18 cellular contexts compared by ENCODE assay signal in genomic region chr4:187171731-187172339, GRCh38.
DNase-seq lines count a peak whose midpoint lies in the region; ATAC-seq and TF ChIP-seq lines count a peak whose summit lies in the region.
"Had no signal": no experiment of that assay in that cellular context is flagged by ENCODE, and none has a peak within 500 bp of the region (broad histone marks: within the 10 kb centered on the region; RNA-seq: fewer than 3 reads in every experiment).

No MANE protein-coding gene starts in this region.

- no peaks in the 10 kb centered on the region for H4K20me1 ChIP-seq in GM23248 (ENCODE audit: insufficient read depth)

- H3K4me2 ChIP-seq in GM23248 (ENCODE audit: unreplicated experiment) = peak overlapping the region; percentile 70

- H3F3A ChIP-seq in GM23248 (ENCODE audit: insufficient read depth) = peaks cover 11% of the 10 kb centered on the region; the same call in 1 of the 2 replicates

- in situ Hi-C loops in GM23248 (cut with MboI) = no loop called here

- H3K27ac ChIP-seq in GM23248 = peak overlapping the region; percentile 83
- H3K27ac ChIP-seq: upper lobe of right lung had no signal

- WGBS in GM23248 (ENCODE audit: low coverage in 1 of 2, low lambda C conversion rate in 2 of 2, missing lambda C conversion rate in 2 of 2), 2 experiments = 32 to 35% methylated on average over 11 of the region's 11 CpGs

- CTCF ChIA-PET in AG04449 (lab: Yijun Ruan, JAX) = interaction anchor here (1.1 kb wide), 1 partner anchor 15 kb away, joined by 3 read pairs; no protein-coding TSS in a partner anchor

- H3K36me3 ChIP-seq in GM23248 (ENCODE audit: low read depth) = no peaks in the 10 kb centered on the region
- H3K36me3 ChIP-seq: upper lobe of right lung had no signal

- peak overlapping the region; percentile 70 for H3K9ac ChIP-seq in GM23248

- peak; percentile 59 for DNase-seq in AG04449 (ENCODE audit: low read depth, low spot score)
- DNase-seq in GM23248 = peak; percentile 76
- DNase-seq in astrocyte of the hippocampus (ENCODE audit: low read depth, low spot score) = peak; percentile 15
- peak; percentile 5 for DNase-seq in foreskin melanocyte
- DNase-seq in epidermal melanocyte (ENCODE audit: insufficient read length, low spot score) = no peak
- no peak for DNase-seq in superior temporal gyrus (ENCODE audit: extremely low spot score)
- no peak for DNase-seq in NCI-H524 treated with DMSO at 0.1 percent for 48 hours (lab: John Stamatoyannopoulos, UW)
- DNase-seq: activated naive CD8-positive, alpha-beta T cell treated with anti-CD3 and anti-CD28 coated beads, Interleukin-2, amount 10 ng/mL, durations not matched to agents 7 days and 5 days; effector CD8-positive, alpha-beta T cell; KG1; left ventricle myocardium superior; NCI-H2029 treated with DMSO at 0.1 percent for 48 hours; NCI-H69; OCI-M1; SIG-M5; upper lobe of right lung had no signal

- no peak for TF ChIP-seq CTCF in AG04449 (IDR thresholded peaks at IDR 0.05; ENCODE audit: insufficient read depth, low read length, missing control alignments)

- H3K27me3 ChIP-seq in GM23248 (replicated peaks; ENCODE audit: insufficient read depth) = no peaks in the 10 kb centered on the region
- H3K27me3 ChIP-seq: upper lobe of right lung had no signal

- POLR2A ChIA-PET in AG04449 (lab: Yijun Ruan, JAX) = no interaction called here

- peaks cover 13% of the 10 kb centered on the region for H3K4me1 ChIP-seq in GM23248 (ENCODE audit: insufficient read depth)
- H3K4me1 ChIP-seq: upper lobe of right lung had no signal

- no peaks in the 10 kb centered on the region for H3K9me2 ChIP-seq in GM23248 (ENCODE audit: insufficient read depth)

- no peak for ATAC-seq in HG03565 (IDR thresholded peaks at IDR 0.05; ENCODE audit: unreplicated experiment)
- ATAC-seq: activated CD4-positive, CD25-positive, alpha-beta regulatory T cell treated with anti-CD3 and anti-CD28 coated beads, Interleukin-2, amount 50 U/mL, for 24 hours; upper lobe of right lung had no signal

- H2AFZ ChIP-seq in GM23248 = peak overlapping the region; percentile 77

- H3K79me2 ChIP-seq in GM23248 (ENCODE audit: insufficient read depth) = no peaks in the 10 kb centered on the region

- H3K4me3 ChIP-seq in AG04449 (ENCODE audit: low read depth, low read length) (peak overlapping the region; percentile 21; the same call in 1 of the 2 replicates), GM23248 (peak overlapping the region; percentile 50)
- H3K4me3 ChIP-seq: upper lobe of right lung had no signal

- H3K9me3 ChIP-seq in GM23248 (ENCODE audit: low read depth) = no peaks in the 10 kb centered on the region
- H3K9me3 ChIP-seq: upper lobe of right lung had no signal

Comparison
In these comparisons a context has a peak if more than half of its experiments do, and no peak if none do; other contexts are left out.
1. DNase-seq: peak in AG04449 (single experiment), GM23248 (single experiment), astrocyte of the hippocampus (single experiment) and foreskin melanocyte (single experiment); none in epidermal melanocyte (single experiment), superior temporal gyrus (single experiment) and NCI-H524 treated with DMSO at 0.1 percent for 48 hours (single experiment).